Comparison of ENCODE assay signal across 8 cellular contexts in the genomic region with DNA sequence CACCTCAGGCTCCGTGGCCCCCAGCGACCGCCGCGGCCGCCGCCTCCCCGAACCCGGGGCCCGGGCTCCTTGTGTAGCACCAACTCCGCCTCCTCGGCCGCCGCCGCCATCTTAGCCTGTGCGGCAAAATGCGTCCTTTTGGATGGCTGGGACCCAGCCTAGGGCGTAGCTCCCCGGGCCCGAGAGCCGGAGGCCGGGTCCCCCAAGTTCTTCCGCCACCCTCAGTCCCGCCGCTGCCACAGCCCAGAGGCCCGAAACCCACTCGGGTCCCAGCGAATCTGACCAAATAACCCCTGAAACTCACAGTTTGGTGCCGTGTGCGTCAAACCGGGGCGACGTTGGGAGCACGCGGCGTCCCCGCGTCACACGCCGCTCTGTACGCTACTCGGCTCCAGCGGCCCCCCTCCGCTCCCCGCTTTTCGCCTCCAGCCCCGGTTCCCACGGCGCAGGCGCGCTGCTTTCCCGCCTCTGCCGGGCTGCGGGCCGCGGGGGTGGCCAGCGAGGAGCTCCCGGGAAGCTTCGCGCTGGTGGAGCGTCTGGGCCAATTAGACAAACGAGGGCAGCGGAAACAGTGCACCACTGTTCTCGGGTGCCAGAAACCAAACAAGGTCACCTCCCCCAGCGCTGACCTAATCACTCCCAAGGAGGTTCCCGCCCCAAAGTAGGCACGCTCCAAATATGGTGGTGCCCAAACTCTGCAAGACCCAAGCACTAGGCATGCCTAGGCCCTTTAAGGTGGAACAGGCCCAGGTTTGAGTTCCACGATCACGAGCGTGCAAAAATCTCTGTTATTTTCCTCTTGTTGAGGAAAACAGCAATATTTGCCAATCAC. TPM values are rescaled to one million over a fixed set of nuclear protein-coding genes. Genes with fewer than 3 reads are reported as not detected.
DNase-seq lines count a peak whose midpoint lies in the region; ATAC-seq, FAIRE-seq and TF ChIP-seq lines count a peak whose summit lies in the region.

TSS of gene ZNF644 (minus strand) at position 350 of the 832 bp plus-strand sequence. CDS start 39,682 bp downstream, outside the sequence.

- TF ChIP-seq CTCF in A549 (IDR thresholded peaks at IDR 0.05) (no peak), brain (conservative IDR thresholded peaks at IDR 0.05) (no peak)

- H3K4me1 ChIP-seq in A549 (peaks cover 35% of the 10 kb centered on the region), iPS DF 6.9 (ENCODE audit: control insufficient read depth, insufficient read depth, low read length) (peaks cover 3% of the 10 kb centered on the region; the same call in 1 of the 2 replicates)

- FAIRE-seq in A549 (lab: Jason Lieb, UNC) = no peak

- H3K4me3 ChIP-seq in A549 = peak within 1 kb of the TSS; percentile 70
- H3K4me3 ChIP-seq in iPS DF 6.9 (ENCODE audit: low read length) = peak within 1 kb of the TSS; percentile 59; the same call in 1 of the 2 replicates
- peak within 1 kb of the TSS; percentile 79 for H3K4me3 ChIP-seq in skeletal muscle cell (ENCODE audit: low read depth, low read length)

- TF ChIP-seq RAD21 in A549 (conservative IDR thresholded peaks at IDR 0.05 in 1 of 2, IDR thresholded peaks at IDR 0.05 in 1 of 2) = no peak

- no peaks in the 10 kb centered on the region for H3K9me3 ChIP-seq in A549
- H3K9me3 ChIP-seq in iPS DF 6.9 (ENCODE audit: control insufficient read depth, insufficient read depth, low read length) = no peaks in the 10 kb centered on the region

- TF ChIP-seq POLR2A in A549 (IDR thresholded peaks at IDR 0.05; ENCODE audit: low read length) = peak; percentile 59

- TF ChIP-seq EP300 in A549 (IDR thresholded peaks at IDR 0.05) = no peak

- DNase-seq in A549 (ENCODE audit: low read depth in 1 of 2, low spot score in 1 of 2) (peak; percentile 75 to 89), NCI-H2107 treated with DMSO at 0.1 percent for 48 hours (lab: John Stamatoyannopoulos, UW; ENCODE audit: unreplicated experiment) (peak; percentile 79), UCSD-AML1 (lab: John Stamatoyannopoulos, UW; ENCODE audit: unreplicated experiment) (peak; percentile 92), iPS DF 6.9 (ENCODE audit: low read depth, low spot score) (peak; percentile 58), skeletal muscle cell (ENCODE audit: low read depth) (peak; percentile 76)

- no peaks in the 10 kb centered on the region for H3K36me3 ChIP-seq in iPS DF 6.9 (ENCODE audit: control insufficient read depth, insufficient read depth, low read length)

- H3K27ac ChIP-seq in A549 (peak within 1 kb of the TSS; percentile 99 to 100), iPS DF 6.9 (ENCODE audit: low read length) (peak within 1 kb of the TSS; percentile 22)

- peaks cover 51% of the 10 kb centered on the region for H3K4me1 Mint-ChIP-seq in brain

- POLR2A ChIA-PET in A549 (lab: Yijun Ruan, JAX) = interaction anchor here (0.6 to 2.0 kb wide), 11 partner anchors 9 to 632 kb away, joined by 3 to 8 read pairs (median 4); partner anchors contain the start of gene CDC7

- peaks cover 18% of the 10 kb centered on the region for H3K27me3 Mint-ChIP-seq in brain

- ATAC-seq in A549 = peak; percentile 89 to 91
- ATAC-seq in GM18858 (IDR thresholded peaks at IDR 0.05; ENCODE audit: unreplicated experiment) = peak; percentile 63
- peak; percentile 76 for ATAC-seq in HG03066 (IDR thresholded peaks at IDR 0.05; ENCODE audit: low read depth, unreplicated experiment)

- no peaks in the 10 kb centered on the region for H3K27me3 ChIP-seq in iPS DF 6.9 (ENCODE audit: control insufficient read depth, insufficient read depth, low read length)

- CTCF ChIA-PET in A549 (lab: Yijun Ruan, JAX) = interaction anchor here (0.6 kb wide), 1 partner anchor 1113 kb away, joined by 5 read pairs; no protein-coding TSS in a partner anchor

- H3K27ac Mint-ChIP-seq in brain = peak within 1 kb of the TSS; percentile 99 to 100 (median 100)

- H3K9me3 Mint-ChIP-seq in brain = peaks cover 0 to 15% (median 0%) of the 10 kb centered on the region in 5 experiments

- H3K4me3 Mint-ChIP-seq in brain = peak within 1 kb of the TSS; percentile 98 to 100 (median 99)

- 4% methylated on average over 6 of the region's 70 CpGs for WGBS in A549 (ENCODE audit: missing lambda C conversion rate)
- WGBS in iPS DF 6.9 (ENCODE audit: insufficient coverage, insufficient read length) = no CpG with 5 or more reads among the region's 70 CpGs

- peak within 1 kb of the TSS; percentile 86 for H3K4me2 ChIP-seq in A549

- H3K36me3 Mint-ChIP-seq in brain = peaks cover 37% of the 10 kb centered on the region

TF ChIP-seq in A549, 52 proteins besides CTCF, POLR2A, EP300 and RAD21:
- TF ChIP-seq, protein P1, sequence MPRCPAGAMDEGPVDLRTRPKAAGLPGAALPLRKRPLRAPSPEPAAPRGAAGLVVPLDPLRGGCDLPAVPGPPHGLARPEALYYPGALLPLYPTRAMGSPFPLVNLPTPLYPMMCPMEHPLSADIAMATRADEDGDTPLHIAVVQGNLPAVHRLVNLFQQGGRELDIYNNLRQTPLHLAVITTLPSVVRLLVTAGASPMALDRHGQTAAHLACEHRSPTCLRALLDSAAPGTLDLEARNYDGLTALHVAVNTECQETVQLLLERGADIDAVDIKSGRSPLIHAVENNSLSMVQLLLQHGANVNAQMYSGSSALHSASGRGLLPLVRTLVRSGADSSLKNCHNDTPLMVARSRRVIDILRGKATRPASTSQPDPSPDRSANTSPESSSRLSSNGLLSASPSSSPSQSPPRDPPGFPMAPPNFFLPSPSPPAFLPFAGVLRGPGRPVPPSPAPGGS (IDR thresholded peaks at IDR 0.05) = peak; percentile 59; the same call in 2 of the 3 replicates
- TF ChIP-seq POLR2AphosphoS2 (conservative IDR thresholded peaks at IDR 0.05; ENCODE audit: low read length) = no peak
- TF ChIP-seq HOXB5 (CRISPR knock-in tag; IDR thresholded peaks at IDR 0.05) = peak; percentile 65; the same call in 1 of the 2 replicates
- TF ChIP-seq HOXB13 (CRISPR knock-in tag; IDR thresholded peaks at IDR 0.05; ENCODE audit: low read depth) = 0 out of 2 replicates have a peak, but pooled peaks have one; percentile 49
- no peak for TF ChIP-seq HOXA7 (CRISPR knock-in tag; IDR thresholded peaks at IDR 0.05)
- peak; percentile 44 for TF ChIP-seq PHF8 (IDR thresholded peaks at IDR 0.05; ENCODE audit: borderline replicate concordance, low read depth)
- no peak; the same call in 1 of the 2 replicates for TF ChIP-seq GATA3 (IDR thresholded peaks at IDR 0.05; ENCODE audit: borderline replicate concordance)
- TF ChIP-seq, protein P2, sequence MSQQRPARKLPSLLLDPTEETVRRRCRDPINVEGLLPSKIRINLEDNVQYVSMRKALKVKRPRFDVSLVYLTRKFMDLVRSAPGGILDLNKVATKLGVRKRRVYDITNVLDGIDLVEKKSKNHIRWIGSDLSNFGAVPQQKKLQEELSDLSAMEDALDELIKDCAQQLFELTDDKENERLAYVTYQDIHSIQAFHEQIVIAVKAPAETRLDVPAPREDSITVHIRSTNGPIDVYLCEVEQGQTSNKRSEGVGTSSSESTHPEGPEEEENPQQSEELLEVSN (IDR thresholded peaks at IDR 0.05; ENCODE audit: borderline replicate concordance, low read depth) = peak; percentile 99
- TF ChIP-seq, protein P3, sequence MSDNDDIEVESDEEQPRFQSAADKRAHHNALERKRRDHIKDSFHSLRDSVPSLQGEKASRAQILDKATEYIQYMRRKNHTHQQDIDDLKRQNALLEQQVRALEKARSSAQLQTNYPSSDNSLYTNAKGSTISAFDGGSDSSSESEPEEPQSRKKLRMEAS (IDR thresholded peaks at IDR 0.05) = peak; percentile 98
- TF ChIP-seq FOXS1 (CRISPR knock-in tag; IDR thresholded peaks at IDR 0.05) = no peak
- peak; percentile 76 for TF ChIP-seq MYC (IDR thresholded peaks at IDR 0.05; ENCODE audit: borderline replicate concordance, low read length)
- 0 out of 2 replicates have a peak, but pooled peaks have one; percentile 51 for TF ChIP-seq RNF2 (IDR thresholded peaks at IDR 0.05; ENCODE audit: borderline replicate concordance, low read depth)
- peak in 1 of 2 experiments; percentile 66; a peak in 2 of 5 replicates for TF ChIP-seq JUN (IDR thresholded peaks at IDR 0.05)
- TF ChIP-seq, protein P4, sequence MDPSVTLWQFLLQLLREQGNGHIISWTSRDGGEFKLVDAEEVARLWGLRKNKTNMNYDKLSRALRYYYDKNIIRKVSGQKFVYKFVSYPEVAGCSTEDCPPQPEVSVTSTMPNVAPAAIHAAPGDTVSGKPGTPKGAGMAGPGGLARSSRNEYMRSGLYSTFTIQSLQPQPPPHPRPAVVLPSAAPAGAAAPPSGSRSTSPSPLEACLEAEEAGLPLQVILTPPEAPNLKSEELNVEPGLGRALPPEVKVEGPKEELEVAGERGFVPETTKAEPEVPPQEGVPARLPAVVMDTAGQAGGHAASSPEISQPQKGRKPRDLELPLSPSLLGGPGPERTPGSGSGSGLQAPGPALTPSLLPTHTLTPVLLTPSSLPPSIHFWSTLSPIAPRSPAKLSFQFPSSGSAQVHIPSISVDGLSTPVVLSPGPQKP (IDR thresholded peaks at IDR 0.05; ENCODE audit: low read depth, low read length) = no peak

RNA-seq across cellular contexts. Expression of gene ZNF644, which starts in this region (rescaled TPM):
- polyA plus RNA-seq in A549 (2011; rRNA removed) = 21.4 and 24.9 TPM in 2 replicates
- polyA plus RNA-seq in A549 (2012; cell fraction: cytosol; rRNA removed) = 3.5 and 4.4 TPM in 2 replicates
- polyA plus RNA-seq in A549 (2012; cell fraction: nucleus; rRNA removed) = 2.9 and 5.3 TPM in 2 replicates
- 14.8 to 17.1 TPM (median 16.0 TPM) in 3 replicates for polyA plus RNA-seq in A549 (2017; fragmentation: RNase III; extraction: RNeasy Plus Mini Kit Qiagen cat#74134 plus additional on column Dnase treatment)
- 31.5 and 32.7 TPM in 2 replicates for polyA minus RNA-seq in A549 (2011; rRNA and poly(A)+ RNA removed)
- 7.4 TPM for polyA plus RNA-seq in brain (ENCODE audit: insufficient read depth, low read depth, low replicate concordance)

Comparison
In these comparisons a context has a peak if more than half of its experiments do, and no peak if none do; other contexts are left out.
1. Peak in every context shown above with its lines: DNase-seq, ATAC-seq, H3K4me3 ChIP-seq and H3K27ac ChIP-seq.